ENCODE assay signal across 21 cellular contexts in the genomic region with DNA sequence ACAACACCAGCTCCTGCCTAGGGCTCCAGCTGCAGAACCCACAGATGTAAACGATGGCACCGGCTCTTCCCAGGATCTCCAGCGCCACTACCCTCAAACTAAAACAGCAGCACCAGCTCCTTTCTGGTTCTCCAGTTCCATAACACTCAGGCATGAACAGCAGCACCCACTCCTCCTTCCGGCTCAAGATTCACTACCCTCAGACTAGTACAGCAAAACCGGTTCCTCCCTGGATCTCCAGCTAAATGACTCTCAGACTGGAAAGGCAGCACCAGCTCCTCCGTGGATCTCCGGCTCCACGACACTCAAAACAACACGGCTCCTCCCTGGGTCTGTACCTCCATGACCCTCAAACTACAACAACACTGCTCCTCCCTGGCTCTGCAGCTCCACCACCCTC.
"Had no signal": no experiment of that assay in that cellular context is flagged by ENCODE, and none has a peak within 500 bp of the region (broad histone marks: within the 10 kb centered on the region; RNA-seq: fewer than 3 reads in every experiment).

No MANE protein-coding gene starts in this region.

- H3K9me3 ChIP-seq: colonic mucosa, esophagus squamous epithelium, gastrocnemius medialis, heart right ventricle, left lung, lower lobe of right lung, mucosa of descending colon had no signal

- H3K27ac ChIP-seq: colonic mucosa, epithelial cell of prostate, esophagus squamous epithelium, gastrocnemius medialis, heart right ventricle, left lung, lower lobe of right lung had no signal

- H3K4me3 ChIP-seq: colonic mucosa, esophagus squamous epithelium, gastrocnemius medialis, heart right ventricle, left lung, lower lobe of right lung, mucosa of descending colon had no signal

- H3K36me3 ChIP-seq: colonic mucosa, esophagus squamous epithelium, gastrocnemius medialis, heart right ventricle, left lung, lower lobe of right lung had no signal

- H3K4me1 ChIP-seq: colonic mucosa, esophagus squamous epithelium, gastrocnemius medialis, heart right ventricle, left lung, lower lobe of right lung had no signal

- DNase-seq: colonic mucosa; effector CD8-positive, alpha-beta T cell; effector memory CD8-positive, alpha-beta T cell; endodermal cell; erythroblast; esophagus squamous epithelium; foreskin fibroblast; foreskin melanocyte; gastrocnemius medialis; glutamatergic neuron; head of caudate nucleus; heart right ventricle; hippocampal formation; left cardiac atrium; left lung; left ventricle myocardium superior; lower lobe of right lung; mesenchymal stem cell; mucosa of descending colon; naive B cell had no signal
